13 cellular contexts compared by ENCODE assay signal in the genomic region with DNA sequence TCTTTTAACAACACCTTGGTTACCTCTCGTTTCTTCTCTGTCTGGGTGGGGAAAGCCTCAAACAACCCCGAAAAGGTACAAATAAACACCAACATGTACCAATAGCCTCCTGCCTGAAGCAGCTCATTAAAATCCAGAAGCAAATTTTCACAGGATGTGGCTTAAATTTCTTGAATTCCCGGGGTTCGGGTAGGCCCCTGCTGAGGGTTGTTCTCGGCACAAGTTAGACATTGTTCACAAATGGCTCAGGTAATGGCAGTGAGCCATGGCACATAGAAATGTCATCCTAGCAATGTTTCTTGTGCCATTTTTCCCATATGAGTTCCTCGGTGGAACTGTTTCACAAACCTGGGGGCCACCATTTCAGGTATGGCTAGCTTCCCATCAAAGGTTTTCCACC. TPM values are rescaled to one million over a fixed set of nuclear protein-coding genes. Genes with fewer than 3 reads are reported as not detected.
"Had no signal": no experiment of that assay in that cellular context is flagged by ENCODE, and none has a peak within 500 bp of the region (broad histone marks: within the 10 kb centered on the region; RNA-seq: fewer than 3 reads in every experiment).

No MANE protein-coding gene starts in this region.

- H3K9me3 ChIP-seq: gastrocnemius medialis had no signal

- H3K27ac ChIP-seq: gastrocnemius medialis, lower lobe of right lung, tibial nerve had no signal

- DNase-seq: activated CD4-positive, alpha-beta memory T cell treated with anti-CD3 and anti-CD28 coated beads, Interleukin-2, amount 10 ng/mL, durations not matched to agents 7 days and 5 days; activated CD8-positive, alpha-beta memory T cell treated with anti-CD3 and anti-CD28 coated beads, Interleukin-2, amount 50 U/mL, for 4 hours; activated gamma-delta T cell treated with Interleukin-2 at 50 U/mL for 16 hours; activated naive CD8-positive, alpha-beta T cell treated with anti-CD3 and anti-CD28 coated beads for 36 hours; activated T-cell treated with anti-CD3 and anti-CD28 coated beads, Interleukin-2, amount 50 U/mL, for 72 hours; gastrocnemius medialis; lower lobe of right lung; midbrain; naive B cell; right cardiac atrium; T1000 had no signal

- H3K27me3 ChIP-seq: gastrocnemius medialis, tibial nerve had no signal

- H3K4me1 ChIP-seq: gastrocnemius medialis, lower lobe of right lung, tibial nerve had no signal

- ATAC-seq: activated T-cell treated with anti-CD3 and anti-CD28 coated beads, Interleukin-2, amount 50 U/mL, for 72 hours; gastrocnemius medialis; lower lobe of right lung; right cardiac atrium; stimulated activated effector memory CD8-positive, alpha-beta T cell treated with anti-CD3 and anti-CD28 coated beads, Interleukin-12 subunit alpha, Interleukin-12 subunit beta, amount 100 ng/mL, for 72 hours had no signal

- H3K36me3 ChIP-seq: gastrocnemius medialis, lower lobe of right lung, tibial nerve had no signal

- H3K4me3 ChIP-seq: gastrocnemius medialis, lower lobe of right lung, tibial nerve had no signal

RNA-seq across cellular contexts. Expression of gene GLYATL1, which starts 19.7 kb away (rescaled TPM):
- total RNA-seq: activated CD4-positive, alpha-beta memory T cell treated with anti-CD3 and anti-CD28 coated beads, Interleukin-2, amount 10 ng/mL, durations not matched to agents 7 days and 5 days; lower lobe of right lung; right cardiac atrium; tibial nerve had no signal
- polyA plus RNA-seq: right cardiac atrium had no signal
